10 cellular contexts compared by ENCODE assay signal in the genomic region with DNA sequence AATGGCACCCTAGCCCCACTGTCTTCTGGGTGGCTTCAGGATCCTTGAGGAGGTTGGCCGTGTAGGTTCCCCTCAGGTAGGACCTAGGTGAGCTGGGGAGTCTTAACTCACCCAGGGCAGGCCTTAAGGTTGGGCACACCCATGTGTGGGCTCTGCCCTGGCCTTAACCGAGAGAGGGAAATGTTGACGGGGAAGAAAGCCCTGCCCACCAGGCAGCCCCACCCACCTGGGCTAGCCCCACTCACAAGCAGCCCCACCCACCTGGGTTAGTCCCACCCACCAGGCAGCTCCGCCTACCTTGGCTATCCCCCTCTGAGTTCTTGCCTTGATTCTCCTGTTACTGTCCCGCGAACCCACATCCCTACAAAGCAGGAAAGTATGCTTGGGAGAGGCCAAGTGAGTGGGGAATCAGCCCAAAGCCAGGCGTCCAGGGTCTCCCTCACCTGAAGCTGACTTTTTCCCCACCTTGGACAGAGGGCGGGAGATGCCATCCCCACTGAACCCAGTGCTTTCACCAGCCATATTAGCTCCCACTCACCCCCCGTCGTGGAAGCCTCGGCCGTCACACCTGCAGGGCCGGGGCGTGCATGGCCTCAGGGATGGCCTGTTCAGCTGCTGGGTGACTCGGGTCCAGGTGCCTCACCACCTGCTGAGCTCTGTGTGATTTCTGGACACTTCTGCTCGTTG. TPM values are rescaled to one million over a fixed set of nuclear protein-coding genes. Genes with fewer than 3 reads are reported as not detected.
DNase-seq lines count a peak whose midpoint lies in the region; ATAC-seq, FAIRE-seq and TF ChIP-seq lines count a peak whose summit lies in the region.
"Had no signal": no experiment of that assay in that cellular context is flagged by ENCODE, and none has a peak within 500 bp of the region (broad histone marks: within the 10 kb centered on the region; RNA-seq: fewer than 3 reads in every experiment).

TSS of gene MYEOV (plus strand) at position 337 of the 687 bp plus-strand sequence. CDS start 1,200 bp downstream, outside the sequence.

- H3K9me2 ChIP-seq in PC-3 (replicated peaks; ENCODE audit: low read length), result 0 out of 2 replicates have a peak, but pooled peaks cover 3% of the 10 kb centered on the region

- CTCF ChIA-PET in PC-3 (lab: Charles Lee), result interaction anchor here (1.0 kb wide), 1 partner anchor 350 kb away, joined by 3 read pairs; no protein-coding TSS in a partner anchor
- CTCF ChIA-PET in GM12878 (lab: Yijun Ruan, JAX), result interaction anchor here (0.8 to 3.6 kb wide), 12 partner anchors 13 to 375 kb away, joined by 3 to 32 read pairs (median 6); no protein-coding TSS in a partner anchor

- peak; percentile 16 for ATAC-seq in PC-3
- no peak for ATAC-seq in GM12878
- ATAC-seq in HG03521 (IDR thresholded peaks at IDR 0.05; ENCODE audit: unreplicated experiment), result no peak
- ATAC-seq: T-cell had no signal

- SMC1A ChIA-PET in GM12878 (lab: Charles Lee; ENCODE audit: uncharacterized antibody, unreplicated experiment), result interaction anchor here (0.6 to 2.1 kb wide), 9 partner anchors 11 to 350 kb away, joined by 3 to 10 read pairs (median 4); no protein-coding TSS in a partner anchor

- RAD21 ChIA-PET in GM12878 (lab: Charles Lee; ENCODE audit: unreplicated experiment), result interaction anchor here (0.7 to 1.6 kb wide), 7 partner anchors 35 to 349 kb away, joined by 3 to 5 read pairs (median 4); no protein-coding TSS in a partner anchor

- H3K36me3 ChIP-seq in PC-3 (ENCODE audit: low read depth, low read length) (0 out of 2 replicates have a peak, but pooled peaks cover 4% of the 10 kb centered on the region), GM12878 (ENCODE audit: control insufficient read depth in 2 of 2, insufficient read depth in 2 of 2, low read length in 1 of 2) (no peaks in the 10 kb centered on the region), neural progenitor cell (no peaks in the 10 kb centered on the region)

- FAIRE-seq in GM12878 (lab: Jason Lieb, UNC), result no peak
- FAIRE-seq: A204.1 had no signal

- H3K9me3 ChIP-seq in PC-3 (ENCODE audit: low read length) (no peaks in the 10 kb centered on the region), GM12878 (replicated peaks; ENCODE audit: control insufficient read depth, insufficient read depth, low read length) (no peaks in the 10 kb centered on the region; the same call in 2 of the 3 replicates), neural progenitor cell (ENCODE audit: low read depth) (no peaks in the 10 kb centered on the region)

- H3K27ac ChIP-seq in PC-3 (ENCODE audit: low read length), result peak within 1 kb of the TSS; percentile 98
- H3K27ac ChIP-seq in GM12878 (ENCODE audit: control insufficient read depth, insufficient read depth), result no peak within 1 kb of the TSS
- no peak within 1 kb of the TSS for H3K27ac ChIP-seq in neural progenitor cell

- H3K36me3 Mint-ChIP-seq in neural progenitor cell, result no peaks in the 10 kb centered on the region
- H3K36me3 Mint-ChIP-seq: T-cell had no signal

- H3K9me3 Mint-ChIP-seq in neural progenitor cell, result no peaks in the 10 kb centered on the region
- H3K9me3 Mint-ChIP-seq: T-cell had no signal

- no peak for TF ChIP-seq RAD21 in GM12878 (IDR thresholded peaks at IDR 0.05; ENCODE audit: insufficient read depth, low read depth, low read length)

- H3K4me1 ChIP-seq in PC-3 (ENCODE audit: insufficient read depth, low read length) (peaks cover 40% of the 10 kb centered on the region), GM12878 (ENCODE audit: control insufficient read depth, insufficient read depth, low read length) (peaks cover 30% of the 10 kb centered on the region), neural progenitor cell (no peaks in the 10 kb centered on the region)

- peak within 1 kb of the TSS; percentile 72 for H3K27ac Mint-ChIP-seq in neural progenitor cell

- no peaks in the 10 kb centered on the region for H4K20me1 ChIP-seq in PC-3 (ENCODE audit: low read length)
- no peaks in the 10 kb centered on the region for H4K20me1 ChIP-seq in GM12878 (ENCODE audit: control insufficient read depth, insufficient read depth)
- no peaks in the 10 kb centered on the region for H4K20me1 ChIP-seq in neural progenitor cell (ENCODE audit: low read depth)

- peak within 1 kb of the TSS; percentile 80 for H3K4me2 ChIP-seq in PC-3 (ENCODE audit: low read length)
- no peak within 1 kb of the TSS for H3K4me2 ChIP-seq in GM12878 (ENCODE audit: control insufficient read depth, insufficient read depth)
- H3K4me2 ChIP-seq in neural progenitor cell, result no peak within 1 kb of the TSS

- H3K9ac ChIP-seq in PC-3 (ENCODE audit: low read length) (peak within 1 kb of the TSS; percentile 97), GM12878 (ENCODE audit: control insufficient read depth, insufficient read depth, low read length) (no peak within 1 kb of the TSS), neural progenitor cell (no peak within 1 kb of the TSS)

- TF ChIP-seq CTCF in PC-3 (conservative IDR thresholded peaks at IDR 0.05; ENCODE audit: low read depth, low read length) (no peak), GM12878 (IDR thresholded peaks at IDR 0.05 in 2 of 3, conservative IDR thresholded peaks at IDR 0.05 in 1 of 3; ENCODE audit: control insufficient read depth in 2 of 3, extremely low read depth in 1 of 3, insufficient read depth in 1 of 3, low read depth in 3 of 3, low read length in 3 of 3) (no peak), neural progenitor cell (IDR thresholded peaks at IDR 0.05) (no peak)

- DNase-seq in DMS 273 (lab: John Stamatoyannopoulos, UW; ENCODE audit: unreplicated experiment) (peak; percentile 26), DMS 273 treated with DMSO at 0.1 percent for 48 hours (lab: John Stamatoyannopoulos, UW) (no peak), PC-3 (peak; percentile 92), GM12878 (ENCODE audit: low read depth, low spot score) (peak; percentile 16), neural progenitor cell (ENCODE audit: low spot score) (peak; percentile 29), GOT3 (lab: John Stamatoyannopoulos, UW) (no peak), NCI-H146 treated with DMSO at 0.1 percent for 48 hours (lab: John Stamatoyannopoulos, UW; ENCODE audit: unreplicated experiment) (no peak)

- TF ChIP-seq POLR2A in GM12878 (IDR thresholded peaks at IDR 0.05; ENCODE audit: low read depth, low read length), result no peak

- intact Hi-C loops in PC-3 (cut with micrococcal nuclease) (no loop called here), GM12878 (cut with micrococcal nuclease; ENCODE audit: unreplicated experiment) (no loop called here)

- peaks cover 26% of the 10 kb centered on the region for H3K4me1 Mint-ChIP-seq in neural progenitor cell

- no peak within 1 kb of the TSS for H3K4me3 Mint-ChIP-seq in neural progenitor cell

- H3F3A ChIP-seq in PC-3 (ENCODE audit: low read length, unreplicated experiment) (peaks cover 5% of the 10 kb centered on the region), neural progenitor cell (ENCODE audit: low read depth) (no peaks in the 10 kb centered on the region)

- WGBS in GM12878 (ENCODE audit: insufficient coverage, insufficient replicate concordance, low lambda C conversion rate, missing lambda C conversion rate), result 51% methylated on average over 16 of the region's 16 CpGs

- in situ Hi-C loops in GM12878 (cut with MboI), result loop anchor here (5.0 kb wide), 1 partner anchor 348 kb away; the partner anchor contains the start of gene CCND1

- H3K27me3 Mint-ChIP-seq in neural progenitor cell (ENCODE audit: insufficient read depth, low read depth), result peaks cover 15% of the 10 kb centered on the region
- H3K27me3 Mint-ChIP-seq: T-cell had no signal

- no peaks in the 10 kb centered on the region for H3K27me3 ChIP-seq in PC-3 (ENCODE audit: low read length)
- no peaks in the 10 kb centered on the region for H3K27me3 ChIP-seq in GM12878 (replicated peaks in 1 of 2; ENCODE audit: control insufficient read depth in 2 of 2, insufficient read depth in 2 of 2, low read length in 1 of 2)
- H3K27me3 ChIP-seq in neural progenitor cell, result no peaks in the 10 kb centered on the region

- no peak for TF ChIP-seq EP300 in GM12878 (IDR thresholded peaks at IDR 0.05; ENCODE audit: borderline replicate concordance in 1 of 2, control insufficient read depth in 1 of 2, low read depth in 2 of 2, low read length in 2 of 2)

- BruUV-seq in PC-3 (replicated peaks; lab: Mats Ljungman, UMichigan) (no TSS peak), GM12878 (replicated peaks; lab: Mats Ljungman, UMichigan) (no TSS peak)

- H3K79me2 ChIP-seq in PC-3 (ENCODE audit: low read length) (peaks cover 44% of the 10 kb centered on the region), GM12878 (ENCODE audit: control insufficient read depth, insufficient read depth, low read length) (no peaks in the 10 kb centered on the region), neural progenitor cell (ENCODE audit: low read depth) (no peaks in the 10 kb centered on the region)

- POLR2A ChIA-PET in PC-3 (lab: Charles Lee; ENCODE audit: unreplicated experiment) (interaction anchor here (0.6 to 1.3 kb wide), 4 partner anchors 16 to 345 kb away, joined by 3 to 8 read pairs (median 3); no protein-coding TSS in a partner anchor), GM12878 (lab: Charles Lee) (interaction anchor here (0.9 to 1.3 kb wide), 3 partner anchors 12 to 35 kb away, joined by 3 to 5 read pairs (median 4); no protein-coding TSS in a partner anchor)

- H3K4me3 ChIP-seq in PC-3 (ENCODE audit: low read length), result peak within 1 kb of the TSS; percentile 76
- no peak within 1 kb of the TSS for H3K4me3 ChIP-seq in GM12878
- no peak within 1 kb of the TSS for H3K4me3 ChIP-seq in neural progenitor cell

- H2AFZ ChIP-seq in PC-3 (ENCODE audit: low read length), result no peak within 1 kb of the TSS
- H2AFZ ChIP-seq in GM12878 (ENCODE audit: control insufficient read depth, low read depth, low read length), result no peak within 1 kb of the TSS
- H2AFZ ChIP-seq in neural progenitor cell (replicated peaks), result no peak within 1 kb of the TSS

RNA-seq across cellular contexts. Expression of gene MYEOV, which starts in this region (rescaled TPM):
- total RNA-seq in PC-3 (2014; rRNA removed), result 59.0 and 71.8 TPM in 2 replicates
- 0.63 and 2.6 TPM in 2 replicates for total RNA-seq in GM12878 (2013; cell fraction: nucleolus; rRNA removed)
- 0.40 TPM in 1 of 2 replicates, not detected in the other for total RNA-seq in GM12878 (2014; rRNA removed)
- 0.13 TPM in 1 of 2 replicates, not detected in the other for total RNA-seq in GM12878 (2014; rRNA removed; fragmentation: Illumina TruSeq; extraction: Trizol)
- total RNA-seq in GM12878 (2021), result 0.18 and 0.53 TPM in 2 replicates
- 0.10 TPM for polyA plus RNA-seq in GM12878 (2011; ENCODE audit: low read depth)
- 0.26 and 0.72 TPM in 2 replicates for polyA plus RNA-seq in GM12878 (2011; rRNA removed)
- 0.30 and 0.33 TPM in 2 replicates for polyA plus RNA-seq in GM12878 (2011; cell fraction: cytosol; rRNA removed)
- 0.44 and 0.73 TPM in 2 replicates for polyA plus RNA-seq in GM12878 (2011; cell fraction: nucleus; rRNA removed)
- polyA plus RNA-seq in GM12878 (2012), result 0.52 and 0.55 TPM in 2 replicates
- 0.40 and 0.51 TPM in 2 replicates for polyA plus RNA-seq in GM12878 (2014; fragmentation: Illumina TruSeq; extraction: Trizol)
- under 1 TPM in 1 of 2 experiments, not detected in 1; 0.05 TPM for polyA plus RNA-seq in GM12878 (2014; fragmentation: Nextera tagmentation; extraction: Ambion mirVana)
- 0.19 and 0.29 TPM in 2 replicates for polyA plus RNA-seq in GM12878 (2014; rRNA removed)
- not detected for polyA plus RNA-seq in GM12878 (2016; fragmentation: Nextera tagmentation; extraction: Ambion mirVana)
- 0.22 and 0.57 TPM in 2 replicates for polyA minus RNA-seq in GM12878 (2011; rRNA and poly(A)+ RNA removed)
- not detected in 2 replicates for polyA minus RNA-seq in GM12878 (2011; cell fraction: cytosol; rRNA and poly(A)+ RNA removed)
- polyA minus RNA-seq in GM12878 (2011; cell fraction: nucleus; rRNA and poly(A)+ RNA removed), result 0.73 TPM in 1 of 2 replicates, not detected in the other
- total RNA-seq in neural progenitor cell (ENCODE audit: low replicate concordance), result not detected in 2 replicates

Comparison
In these comparisons a context has a peak if more than half of its experiments do, and no peak if none do; other contexts are left out.
1. RNA of gene MYEOV (total RNA-seq): 59.0 to 71.8 TPM in PC-3; 0.13 to 2.6 TPM in GM12878 and not detected in neural progenitor cell; every median in the first group is over 10 times any median in the second.
2. DNase-seq: peak in DMS 273 (single experiment), PC-3 (single experiment) and GM12878 (single experiment); none in DMS 273 treated with DMSO at 0.1 percent for 48 hours (single experiment), GOT3 (single experiment) and NCI-H146 treated with DMSO at 0.1 percent for 48 hours (single experiment).
3. Peak in DNase-seq in neural progenitor cell; RNA of the gene not detected or under 1 TPM.